Comparison of ENCODE assay signal across 16 cellular contexts in genomic region chrX:128739539-128739938, GRCh38.
DNase-seq lines count a peak whose midpoint lies in the region; ATAC-seq, FAIRE-seq and TF ChIP-seq lines count a peak whose summit lies in the region.
"Had no signal": no experiment of that assay in that cellular context is flagged by ENCODE, and none has a peak within 500 bp of the region (broad histone marks: within the 10 kb centered on the region; RNA-seq: fewer than 3 reads in every experiment).

No MANE protein-coding gene starts in this region.

- H3K4me3 Mint-ChIP-seq in stimulated activated naive B cell treated with anti-CD40 and anti-IgM and Interleukin-4, amounts not matched to agents 10 μg/mL and 1 μg/mL and 100 μg/mL, for 72 hours: no peak overlapping the region
- H3K4me3 Mint-ChIP-seq: CD14-positive monocyte, HFFc6 had no signal

- no peak overlapping the region for H3K4me3 ChIP-seq in lower lobe of right lung

- H3K36me3 ChIP-seq in lower lobe of right lung: no peaks in the 10 kb centered on the region

- H3K27ac Mint-ChIP-seq in stimulated activated naive B cell treated with anti-CD40 and anti-IgM and Interleukin-4, amounts not matched to agents 10 μg/mL and 1 μg/mL and 100 μg/mL, for 72 hours: no peak overlapping the region
- H3K27ac Mint-ChIP-seq: CD14-positive monocyte, HFFc6 had no signal

- no peaks in the 10 kb centered on the region for H3K9me3 ChIP-seq in lower lobe of right lung

- no peak for TF ChIP-seq CTCF in lower lobe of right lung (IDR thresholded peaks at IDR 0.05)

- H3K4me1 Mint-ChIP-seq in stimulated activated naive B cell treated with anti-CD40 and anti-IgM and Interleukin-4, amounts not matched to agents 10 μg/mL and 1 μg/mL and 100 μg/mL, for 72 hours: no peaks in the 10 kb centered on the region
- H3K4me1 Mint-ChIP-seq: CD14-positive monocyte had no signal

- no peaks in the 10 kb centered on the region for H3K4me1 ChIP-seq in lower lobe of right lung

- FAIRE-seq in islet of Langerhans (lab: Jason Lieb, UNC): peak; percentile 93

- H3K9me3 Mint-ChIP-seq in stimulated activated naive B cell treated with anti-CD40 and anti-IgM and Interleukin-4, amounts not matched to agents 10 μg/mL and 1 μg/mL and 100 μg/mL, for 72 hours: no peaks in the 10 kb centered on the region

- intact Hi-C loops in lower lobe of right lung (cut with DNase I): no loop called here

- no peaks in the 10 kb centered on the region for H3K27me3 ChIP-seq in lower lobe of right lung (ENCODE audit: low read depth)

- H3K27ac ChIP-seq in lower lobe of right lung: no peak overlapping the region

- DNase-seq in DMS153 (lab: John Stamatoyannopoulos, UW) (peak; percentile 59), NCI-H1092 treated with DMSO at 0.1 percent for 48 hours (lab: John Stamatoyannopoulos, UW) (peak; percentile 87), NCI-H69 (lab: John Stamatoyannopoulos, UW) (peak; percentile 54), lower lobe of right lung (no peak), NCI-H510A treated with DMSO at 0.1 percent for 48 hours (lab: John Stamatoyannopoulos, UW) (no peak)
- DNase-seq in stimulated activated naive B cell treated with anti-CD40 and anti-IgM and Interleukin-4, amounts not matched to agents 10 μg/mL and 1 μg/mL and 100 μg/mL, for 72 hours: no peak
- DNase-seq: AML-193, H7, HFFc6, KG1, MV-4-11, NCI-H1694 treated with DMSO at 0.1 percent for 48 hours, NCI-H2171, T-helper 1 cell had no signal

- no peaks in the 10 kb centered on the region for H3K27me3 Mint-ChIP-seq in stimulated activated naive B cell treated with anti-CD40 and anti-IgM and Interleukin-4, amounts not matched to agents 10 μg/mL and 1 μg/mL and 100 μg/mL, for 72 hours

- ATAC-seq in lower lobe of right lung: no peak
- ATAC-seq in stimulated activated naive B cell treated with anti-CD40 and anti-IgM and Interleukin-4, amounts not matched to agents 10 μg/mL and 1 μg/mL and 100 μg/mL, for 72 hours (replicated peaks): no peak

- no peaks in the 10 kb centered on the region for H3K36me3 Mint-ChIP-seq in stimulated activated naive B cell treated with anti-CD40 and anti-IgM and Interleukin-4, amounts not matched to agents 10 μg/mL and 1 μg/mL and 100 μg/mL, for 72 hours
- H3K36me3 Mint-ChIP-seq: CD14-positive monocyte had no signal

Comparison
In these comparisons a context has a peak if more than half of its experiments do, and no peak if none do; other contexts are left out.
1. DNase-seq: peak in DMS153 (single experiment), NCI-H1092 treated with DMSO at 0.1 percent for 48 hours (single experiment) and NCI-H69 (single experiment); none in lower lobe of right lung (single experiment), NCI-H510A treated with DMSO at 0.1 percent for 48 hours (single experiment) and stimulated activated naive B cell treated with anti-CD40 and anti-IgM and Interleukin-4, amounts not matched to agents 10 μg/mL and 1 μg/mL and 100 μg/mL, for 72 hours (single experiment).